ENCODE assay signal across 7 cellular contexts in the genomic region with DNA sequence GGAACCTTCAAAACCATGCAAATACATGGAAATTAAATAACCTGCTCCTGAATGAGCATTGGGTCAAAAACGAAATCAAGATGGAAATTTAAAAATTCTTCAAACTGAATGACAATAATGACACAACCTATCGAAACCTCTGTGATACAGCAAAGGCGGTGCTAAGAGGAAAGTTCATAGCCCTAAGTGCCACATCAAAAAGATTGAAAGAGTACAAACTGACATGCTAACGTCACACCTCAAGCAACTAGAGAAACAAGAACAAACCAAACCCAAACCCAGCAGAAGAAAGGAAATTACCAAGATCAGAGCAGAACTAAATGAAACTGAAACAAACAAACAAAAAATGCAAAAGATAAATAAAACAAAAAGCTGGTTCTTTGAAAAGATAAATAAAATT.
DNase-seq lines count a peak whose midpoint lies in the region; ATAC-seq, FAIRE-seq and TF ChIP-seq lines count a peak whose summit lies in the region.
"Not testable (repeated sequence)": the region's sequence is repeated elsewhere in the genome, so short reads cannot be mapped to it uniquely, and the experiment has no call there.

No MANE protein-coding gene starts in this region.

- CTCF ChIA-PET in CD8-positive, alpha-beta T cell (lab: Charles Lee); activated CD4-positive, alpha-beta T cell treated with anti-CD3 and anti-CD28 coated beads for 36 hours (lab: Charles Lee); activated CD8-positive, alpha-beta memory T cell treated with anti-CD3 and anti-CD28 coated beads, Interleukin-2, amount 10 ng/mL, durations not matched to agents 7 days and 5 days (lab: Charles Lee); K562 (lab: Yijun Ruan, JAX; ENCODE audit: low intra/inter-chr PET ratio): not testable (repeated sequence)
- CTCF ChIA-PET in activated naive CD4-positive, alpha-beta T cell treated with anti-CD3 and anti-CD28 coated beads, Interleukin-2, amount 10 ng/mL, durations not matched to agents 7 days and 5 days (lab: Charles Lee) = interaction anchor here (1.4 kb wide), 1 partner anchor 59 kb away, joined by 5 read pairs; no protein-coding TSS in a partner anchor

- not testable (repeated sequence) for H3F3A ChIP-seq in MM.1S (ENCODE audit: insufficient read depth, low read length)

- H3K27me3 ChIP-seq in CD8-positive, alpha-beta T cell (ENCODE audit: insufficient read depth, low read length); MM.1S (replicated peaks; ENCODE audit: insufficient read depth, low read length): not testable (repeated sequence)
- peaks cover 5 to 14% of the 10 kb centered on the region in 2 experiments; a peak in 3 of 5 replicates for H3K27me3 ChIP-seq in K562 (ENCODE audit: control insufficient read depth in 2 of 2, insufficient read depth in 2 of 2, low read length in 2 of 2)

- not testable (repeated sequence) for H4K20me1 ChIP-seq in MM.1S (ENCODE audit: insufficient read depth, low read length); K562 (replicated peaks; ENCODE audit: control insufficient read depth, insufficient read depth, low read length)

- not testable (repeated sequence) for H3K4me3 Mint-ChIP-seq in CD8-positive, alpha-beta T cell; activated CD8-positive, alpha-beta memory T cell treated with anti-CD3 and anti-CD28 coated beads, Interleukin-2, amount 10 ng/mL, durations not matched to agents 7 days and 5 days; nephron
- H3K4me3 Mint-ChIP-seq in activated CD4-positive, alpha-beta T cell treated with anti-CD3 and anti-CD28 coated beads for 36 hours = peak overlapping the region; percentile 5
- peak overlapping the region; percentile 10 for H3K4me3 Mint-ChIP-seq in activated naive CD4-positive, alpha-beta T cell treated with anti-CD3 and anti-CD28 coated beads, Interleukin-2, amount 10 ng/mL, durations not matched to agents 7 days and 5 days

- H3K9ac ChIP-seq in MM.1S (ENCODE audit: low read length); K562 (ENCODE audit: insufficient read depth in 1 of 2, low read depth in 2 of 2, low read length in 2 of 2): not testable (repeated sequence)

- POLR2A ChIA-PET in CD8-positive, alpha-beta T cell (lab: Charles Lee); K562 (lab: Yijun Ruan, JAX): not testable (repeated sequence)
- POLR2A ChIA-PET in activated CD4-positive, alpha-beta T cell treated with anti-CD3 and anti-CD28 coated beads for 36 hours (lab: Charles Lee) = interaction anchor here (0.6 kb wide), 1 partner anchor 94 kb away, joined by 5 read pairs; no protein-coding TSS in a partner anchor

- not testable (repeated sequence) for H2AFZ ChIP-seq in MM.1S (ENCODE audit: low read length); K562 (ENCODE audit: low read depth, low read length)

- H3K9me3 ChIP-seq in CD8-positive, alpha-beta T cell (ENCODE audit: low read length); MM.1S (replicated peaks; ENCODE audit: insufficient read depth, low read length); K562 (replicated peaks; ENCODE audit: control insufficient read depth, insufficient read depth, low read depth, low read length): not testable (repeated sequence)

- H3K4me3 ChIP-seq in CD8-positive, alpha-beta T cell (ENCODE audit: low read depth, low read length); MM.1S (ENCODE audit: low read length); K562: not testable (repeated sequence)

- H3K9me1 ChIP-seq in K562 (ENCODE audit: control insufficient read depth, insufficient read depth, low read length) = not testable (repeated sequence)

- peaks cover 15% of the 10 kb centered on the region for H3K9me3 Mint-ChIP-seq in CD8-positive, alpha-beta T cell
- H3K9me3 Mint-ChIP-seq in activated CD4-positive, alpha-beta T cell treated with anti-CD3 and anti-CD28 coated beads for 36 hours (ENCODE audit: low read depth) = peaks cover 21% of the 10 kb centered on the region
- H3K9me3 Mint-ChIP-seq in activated CD8-positive, alpha-beta memory T cell treated with anti-CD3 and anti-CD28 coated beads, Interleukin-2, amount 10 ng/mL, durations not matched to agents 7 days and 5 days (ENCODE audit: low read depth) = peaks cover 13% of the 10 kb centered on the region
- peaks cover 49% of the 10 kb centered on the region for H3K9me3 Mint-ChIP-seq in activated naive CD4-positive, alpha-beta T cell treated with anti-CD3 and anti-CD28 coated beads, Interleukin-2, amount 10 ng/mL, durations not matched to agents 7 days and 5 days
- peaks cover 58% of the 10 kb centered on the region for H3K9me3 Mint-ChIP-seq in nephron

- TF ChIP-seq EP300 in K562 (IDR thresholded peaks at IDR 0.05; ENCODE audit: low read length) = not testable (repeated sequence)

- FAIRE-seq in K562 (lab: Jason Lieb, UNC) = not testable (repeated sequence)

- WGBS in K562 (ENCODE audit: insufficient coverage, low coverage, missing lambda C conversion rate) = 0% methylated on average over 4 of the region's 4 CpGs

- H3K36me3 ChIP-seq in CD8-positive, alpha-beta T cell (ENCODE audit: insufficient read depth, low read length); MM.1S (replicated peaks; ENCODE audit: insufficient read depth, low read length); K562 (ENCODE audit: control insufficient read depth, insufficient read depth, low read length): not testable (repeated sequence)

- not testable (repeated sequence) for DNase-seq in CD8-positive, alpha-beta T cell; activated CD8-positive, alpha-beta memory T cell treated with anti-CD3 and anti-CD28 coated beads, Interleukin-2, amount 10 ng/mL, durations not matched to agents 7 days and 5 days; K562 (ENCODE audit: extremely low read depth in 1 of 4, low spot score in 3 of 4)
- peak; percentile 19 for DNase-seq in MM.1S
- DNase-seq in activated CD4-positive, alpha-beta T cell treated with anti-CD3 and anti-CD28 coated beads for 36 hours = peak; percentile 7
- DNase-seq in activated naive CD4-positive, alpha-beta T cell treated with anti-CD3 and anti-CD28 coated beads, Interleukin-2, amount 10 ng/mL, durations not matched to agents 7 days and 5 days = peak; percentile 30

- not testable (repeated sequence) for H3K27ac ChIP-seq in CD8-positive, alpha-beta T cell (ENCODE audit: low read depth, low read length); MM.1S (ENCODE audit: low read length); K562 (ENCODE audit: extremely low read depth, low read depth, low read length)

- H3K79me2 ChIP-seq in MM.1S (ENCODE audit: low read length); K562 (ENCODE audit: control insufficient read depth, insufficient read depth, low read length): not testable (repeated sequence)

- H3K4me2 ChIP-seq in MM.1S (ENCODE audit: low read depth, low read length); K562 (ENCODE audit: insufficient read depth, low read length): not testable (repeated sequence)

- not testable (repeated sequence) for TF ChIP-seq CTCF in CD8-positive, alpha-beta T cell (IDR thresholded peaks at IDR 0.05); MM.1S (IDR thresholded peaks at IDR 0.05; ENCODE audit: low read length); K562 (IDR thresholded peaks at IDR 0.05 in 2 of 3, conservative IDR thresholded peaks at IDR 0.05 in 1 of 3; ENCODE audit: insufficient read depth in 2 of 3, low read depth in 1 of 3, low read length in 3 of 3); nephron (IDR thresholded peaks at IDR 0.05; ENCODE audit: unreplicated experiment in 3 of 3)

- not testable (repeated sequence) for TF ChIP-seq POLR2A in K562 (conservative IDR thresholded peaks at IDR 0.05)

- not testable (repeated sequence) for H3K9me2 ChIP-seq in MM.1S (replicated peaks; ENCODE audit: insufficient read depth, low read length)

- not testable (repeated sequence) for H3K36me3 Mint-ChIP-seq in CD8-positive, alpha-beta T cell; activated CD4-positive, alpha-beta T cell treated with anti-CD3 and anti-CD28 coated beads for 36 hours (ENCODE audit: low read depth); activated CD8-positive, alpha-beta memory T cell treated with anti-CD3 and anti-CD28 coated beads, Interleukin-2, amount 10 ng/mL, durations not matched to agents 7 days and 5 days
- peaks cover 25% of the 10 kb centered on the region for H3K36me3 Mint-ChIP-seq in activated naive CD4-positive, alpha-beta T cell treated with anti-CD3 and anti-CD28 coated beads, Interleukin-2, amount 10 ng/mL, durations not matched to agents 7 days and 5 days
- H3K36me3 Mint-ChIP-seq in nephron (ENCODE audit: low read depth) = peaks cover 86% of the 10 kb centered on the region

- TF ChIP-seq RAD21 in K562 (CRISPR knock-in tag; conservative IDR thresholded peaks at IDR 0.05 in 1 of 2, IDR thresholded peaks at IDR 0.05 in 1 of 2) = not testable (repeated sequence)

- intact Hi-C loops in CD8-positive, alpha-beta T cell (cut with DNase I, micrococcal nuclease); activated CD4-positive, alpha-beta T cell treated with anti-CD3 and anti-CD28 coated beads for 36 hours (cut with DNase I, micrococcal nuclease); K562 (cut with micrococcal nuclease): not testable (repeated sequence)

- not testable (repeated sequence) for BruUV-seq in K562 (replicated peaks; lab: Mats Ljungman, UMichigan)

- not testable (repeated sequence) for H3K4me1 Mint-ChIP-seq in CD8-positive, alpha-beta T cell (ENCODE audit: low read depth); activated CD8-positive, alpha-beta memory T cell treated with anti-CD3 and anti-CD28 coated beads, Interleukin-2, amount 10 ng/mL, durations not matched to agents 7 days and 5 days
- peaks cover 16% of the 10 kb centered on the region for H3K4me1 Mint-ChIP-seq in activated CD4-positive, alpha-beta T cell treated with anti-CD3 and anti-CD28 coated beads for 36 hours
- peaks cover 32% of the 10 kb centered on the region for H3K4me1 Mint-ChIP-seq in activated naive CD4-positive, alpha-beta T cell treated with anti-CD3 and anti-CD28 coated beads, Interleukin-2, amount 10 ng/mL, durations not matched to agents 7 days and 5 days
- H3K4me1 Mint-ChIP-seq in nephron = peaks cover 38% of the 10 kb centered on the region

- H3K27me3 Mint-ChIP-seq in CD8-positive, alpha-beta T cell (ENCODE audit: low read depth); activated CD4-positive, alpha-beta T cell treated with anti-CD3 and anti-CD28 coated beads for 36 hours; activated CD8-positive, alpha-beta memory T cell treated with anti-CD3 and anti-CD28 coated beads, Interleukin-2, amount 10 ng/mL, durations not matched to agents 7 days and 5 days; activated naive CD4-positive, alpha-beta T cell treated with anti-CD3 and anti-CD28 coated beads, Interleukin-2, amount 10 ng/mL, durations not matched to agents 7 days and 5 days; nephron (ENCODE audit: low read depth): not testable (repeated sequence)

- not testable (repeated sequence) for H3K4me1 ChIP-seq in CD8-positive, alpha-beta T cell (ENCODE audit: insufficient read depth, low read length); MM.1S (ENCODE audit: low read length); K562 (replicated peaks in 1 of 2; ENCODE audit: control insufficient read depth in 2 of 2, insufficient read depth in 2 of 2, low read length in 2 of 2)

- peak; percentile 17 for ATAC-seq in CD8-positive, alpha-beta T cell
- ATAC-seq in activated CD4-positive, alpha-beta T cell treated with anti-CD3 and anti-CD28 coated beads for 36 hours = peak; percentile 51
- not testable (repeated sequence) for ATAC-seq in activated CD8-positive, alpha-beta memory T cell treated with anti-CD3 and anti-CD28 coated beads, Interleukin-2, amount 10 ng/mL, durations not matched to agents 7 days and 5 days; K562

- in situ Hi-C loops in K562 (cut with MboI) = not testable (repeated sequence)

- H3K27ac Mint-ChIP-seq in CD8-positive, alpha-beta T cell = peak overlapping the region; percentile 45
- peak overlapping the region; percentile 61 for H3K27ac Mint-ChIP-seq in activated CD4-positive, alpha-beta T cell treated with anti-CD3 and anti-CD28 coated beads for 36 hours
- H3K27ac Mint-ChIP-seq in activated CD8-positive, alpha-beta memory T cell treated with anti-CD3 and anti-CD28 coated beads, Interleukin-2, amount 10 ng/mL, durations not matched to agents 7 days and 5 days = peak overlapping the region; percentile 55
- peak overlapping the region; percentile 89 for H3K27ac Mint-ChIP-seq in activated naive CD4-positive, alpha-beta T cell treated with anti-CD3 and anti-CD28 coated beads, Interleukin-2, amount 10 ng/mL, durations not matched to agents 7 days and 5 days
- peak overlapping the region in 2 of 3 experiments; percentile 68 to 82 for H3K27ac Mint-ChIP-seq in nephron
